In the genomic region with DNA sequence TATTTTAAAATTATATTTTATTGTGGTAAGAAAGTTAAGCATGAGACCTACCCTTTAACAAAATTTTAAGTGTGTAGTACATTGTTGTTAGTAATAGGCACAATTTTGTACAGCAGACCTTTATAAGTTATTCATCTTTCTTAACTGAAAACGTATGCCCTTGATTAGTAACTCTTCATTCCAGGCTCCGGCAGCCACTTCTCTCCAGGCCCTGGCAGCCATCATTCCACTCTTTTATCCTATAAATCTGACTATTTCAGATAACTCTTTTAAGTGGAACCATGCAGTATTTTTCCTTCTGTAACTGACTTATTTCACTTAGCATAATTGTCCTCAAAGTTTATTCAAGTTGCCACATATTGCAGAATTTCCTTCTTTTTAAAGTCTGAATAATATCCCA, we compare ENCODE assay signal across 25 cellular contexts.
"Had no signal": no experiment of that assay in that cellular context is flagged by ENCODE, and none has a peak within 500 bp of the region (broad histone marks: within the 10 kb centered on the region; RNA-seq: fewer than 3 reads in every experiment).

No MANE protein-coding gene starts in this region.

- H3K27me3 Mint-ChIP-seq: naive B cell; stimulated activated naive CD8-positive, alpha-beta T cell treated with anti-CD3 and anti-CD28 coated beads, Interleukin-15, Interleukin-2, amounts not matched to agents 100 ng/mL and 50 ng/mL, for 24 hours; type B pancreatic cell had no signal

- H3K9me3 ChIP-seq: neutrophil, right atrium auricular region, right lobe of liver, tibial nerve, uterus had no signal

- H3K4me1 Mint-ChIP-seq: naive B cell, natural killer cell, nephron progenitor cell, neural progenitor cell had no signal

- ATAC-seq: natural killer cell, right lobe of liver had no signal

- H3K27ac ChIP-seq: left ventricle myocardium inferior, neural progenitor cell, neutrophil, parathyroid adenoma, right atrium auricular region, right lobe of liver, tibial nerve, uterus had no signal

- H3K4me3 Mint-ChIP-seq: mesothelial cell of epicardium; naive B cell; natural killer cell; nephron progenitor cell; neural progenitor cell; stimulated activated naive CD8-positive, alpha-beta T cell treated with anti-CD3 and anti-CD28 coated beads, Interleukin-15, Interleukin-2, amounts not matched to agents 100 ng/mL and 50 ng/mL, for 24 hours; type B pancreatic cell had no signal

- H3K9me3 Mint-ChIP-seq: type B pancreatic cell had no signal

- H3K27me3 ChIP-seq: neural progenitor cell, neutrophil, right atrium auricular region, right lobe of liver, tibial nerve, uterus had no signal

- H3K36me3 Mint-ChIP-seq: mesothelial cell of epicardium, naive B cell, natural killer cell, neural progenitor cell, type B pancreatic cell had no signal

- H3K9ac ChIP-seq: neural progenitor cell, parathyroid adenoma had no signal

- H3K36me3 ChIP-seq: left ventricle myocardium inferior, neural progenitor cell, neutrophil, right atrium auricular region, right lobe of liver, tibial nerve, uterus had no signal

- DNase-seq: hypothalamus; islet precursor cell; left ventricle myocardium inferior; mesendoderm; naive B cell; natural killer cell; nephron progenitor cell; occipital lobe; right lobe of liver; stimulated activated CD4-positive, alpha-beta T cell treated with anti-CD3 and anti-CD28 coated beads, Interleukin-12 subunit alpha, Interleukin-12 subunit beta, amount 100 ng/mL, for 4 hours; stimulated activated CD4-positive, alpha-beta T cell treated with anti-CD3 and anti-CD28 coated beads, Interleukin-15, amount 100 ng/mL, for 24 hours; stimulated activated CD4-positive, alpha-beta T cell treated with anti-CD3 and anti-CD28 coated beads, Interleukin-2, amount 100 ng/mL, for 24 hours; stimulated activated CD4-positive, alpha-beta T cell treated with anti-CD3 and anti-CD28 coated beads, Interleukin-4, amount 100 ng/mL, for 1 hour; stimulated activated naive CD4-positive, alpha-beta T cell; substantia nigra; uterus had no signal

- H3K27ac Mint-ChIP-seq: mesothelial cell of epicardium; naive B cell; natural killer cell; nephron progenitor cell; neural progenitor cell; stimulated activated naive CD8-positive, alpha-beta T cell treated with anti-CD3 and anti-CD28 coated beads, Interleukin-15, Interleukin-2, amounts not matched to agents 100 ng/mL and 50 ng/mL, for 24 hours; type B pancreatic cell had no signal

- H3K4me1 ChIP-seq: left ventricle myocardium inferior, parathyroid adenoma, right atrium auricular region, right lobe of liver, uterus had no signal

- H3K4me3 ChIP-seq: left ventricle myocardium inferior, lung, neural progenitor cell, right atrium auricular region, right lobe of liver, tibial nerve, uterus had no signal
